In the genomic region with DNA sequence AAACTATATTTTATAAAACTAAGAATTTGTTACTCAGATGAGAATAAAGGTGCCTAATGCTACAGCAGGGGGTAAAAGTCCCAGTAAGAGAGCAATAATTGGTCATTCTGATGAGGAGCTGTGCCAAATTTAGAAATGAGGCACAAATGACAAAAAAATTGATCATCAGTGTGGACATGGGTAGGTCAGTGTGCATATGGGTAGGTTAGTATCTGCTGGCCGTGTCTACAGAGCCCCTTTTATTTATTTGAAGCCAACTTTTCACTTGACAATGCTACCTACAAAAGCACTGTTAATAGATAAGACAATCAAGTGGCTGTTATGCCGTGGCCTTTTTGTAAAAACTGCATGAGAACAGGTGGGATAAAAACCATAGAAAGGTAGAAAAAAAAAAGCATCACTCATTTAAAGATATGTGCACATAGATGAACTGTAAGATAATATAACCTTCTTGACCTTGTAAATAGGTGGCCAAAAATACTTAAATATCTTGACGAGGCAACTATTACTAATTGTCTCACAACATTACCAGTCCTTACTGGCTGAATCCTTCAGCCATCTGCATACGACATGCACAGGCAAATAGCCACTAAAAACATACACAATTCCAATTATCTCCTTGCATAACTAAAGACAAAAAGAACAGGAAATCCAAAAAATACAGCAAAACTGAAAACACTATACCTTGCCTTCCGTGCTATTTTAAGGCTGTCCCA, we compare ENCODE assay signal across 9 cellular contexts.
A peak's percentile ranks its signal among the peaks of the same experiment; 100 is the strongest.
DNase-seq lines count a peak whose midpoint lies in the region; ATAC-seq and TF ChIP-seq lines count a peak whose summit lies in the region.
"Had no signal": no experiment of that assay in that cellular context is flagged by ENCODE, and none has a peak within 500 bp of the region (broad histone marks: within the 10 kb centered on the region; RNA-seq: fewer than 3 reads in every experiment).

No MANE protein-coding gene starts in this region.

- no peaks in the 10 kb centered on the region for H3K9me2 ChIP-seq in SU-DHL-6 (replicated peaks; ENCODE audit: insufficient read depth, low read length)

- no peaks in the 10 kb centered on the region for H3K79me2 ChIP-seq in SU-DHL-6 (ENCODE audit: insufficient read depth, low read length)

- H2AFZ ChIP-seq in SU-DHL-6 (ENCODE audit: low read depth, low read length, severe bottlenecking), result no peak overlapping the region

- H3K36me3 ChIP-seq in SU-DHL-6 (ENCODE audit: low read length) (no peaks in the 10 kb centered on the region), skeletal muscle tissue (ENCODE audit: control insufficient read depth in 3 of 3, insufficient read depth in 3 of 3, low read length in 3 of 3) (peaks cover 0 to 3% (median 0%) of the 10 kb centered on the region in 3 donors)
- H3K36me3 ChIP-seq: adrenal gland had no signal

- H3K4me2 ChIP-seq in SU-DHL-6 (ENCODE audit: low read depth, low read length, poor library complexity, severe bottlenecking), result peak overlapping the region; percentile 65

- H3K27ac ChIP-seq in SU-DHL-6 (ENCODE audit: low read depth, low read length) (no peak overlapping the region), skeletal muscle tissue (ENCODE audit: low read depth, low read length) (peak overlapping the region; percentile 88)

- H3K4me1 ChIP-seq in skeletal muscle tissue (ENCODE audit: control insufficient read depth in 3 of 3, insufficient read depth in 3 of 3, low read length in 3 of 3), result peaks cover 15 to 40% (median 37%) of the 10 kb centered on the region in 3 donors

- H3K9me3 ChIP-seq in SU-DHL-6 (ENCODE audit: insufficient read depth, low read length) (no peaks in the 10 kb centered on the region), skeletal muscle tissue (ENCODE audit: control insufficient read depth in 3 of 3, low read length in 3 of 3) (no peaks in the 10 kb centered on the region)
- H3K9me3 ChIP-seq: adrenal gland had no signal

- H3K27me3 ChIP-seq in SU-DHL-6 (ENCODE audit: low read length) (no peaks in the 10 kb centered on the region), skeletal muscle tissue (ENCODE audit: control insufficient read depth in 3 of 3, insufficient read depth in 3 of 3, low read length in 3 of 3) (no peaks in the 10 kb centered on the region)
- H3K27me3 ChIP-seq: adrenal gland had no signal

- ATAC-seq in GM18867 (IDR thresholded peaks at IDR 0.05; ENCODE audit: unreplicated experiment), result no peak
- ATAC-seq in activated CD4-positive, CD25-positive, alpha-beta regulatory T cell treated with anti-CD3 and anti-CD28 coated beads, Interleukin-2, amount 50 U/mL, for 24 hours, result no peak

- peak; percentile 17 for DNase-seq in DMS53 (lab: John Stamatoyannopoulos, UW)
- no peak for DNase-seq in DMS53 treated with DMSO at 0.1 percent for 48 hours (lab: John Stamatoyannopoulos, UW; ENCODE audit: unreplicated experiment)
- DNase-seq in fibroblast of pulmonary artery (ENCODE audit: low read depth), result no peak
- DNase-seq in NCI-H748 treated with DMSO at 0.1 percent for 48 hours (lab: John Stamatoyannopoulos, UW), result no peak
- DNase-seq: adrenal gland had no signal

- no peak for TF ChIP-seq CTCF in SU-DHL-6 (IDR thresholded peaks at IDR 0.05; ENCODE audit: insufficient read depth, low read length, poor library complexity, severe bottlenecking)
- no peak for TF ChIP-seq CTCF in fibroblast of pulmonary artery (IDR thresholded peaks at IDR 0.05; ENCODE audit: low read length, missing control alignments)

- no peak overlapping the region for H3K4me3 ChIP-seq in SU-DHL-6 (ENCODE audit: insufficient read depth, low read length, poor library complexity, severe bottlenecking)
- peak overlapping the region; percentile 61 for H3K4me3 ChIP-seq in fibroblast of pulmonary artery (replicated peaks; ENCODE audit: low read depth, low read length)
- H3K4me3 ChIP-seq in skeletal muscle tissue (ENCODE audit: low read length in 3 of 3), result peak overlapping the region; percentile 78 to 84 (median 84)

- no peak overlapping the region for H3K9ac ChIP-seq in SU-DHL-6 (ENCODE audit: low read length)
- H3K9ac ChIP-seq in skeletal muscle tissue (ENCODE audit: low read depth in 1 of 3, low read length in 3 of 3), result peak overlapping the region; percentile 44 to 89 (median 88)

- H3F3A ChIP-seq in SU-DHL-6 (ENCODE audit: insufficient read depth), result 0 out of 2 replicates have a peak, but pooled peaks cover 4% of the 10 kb centered on the region

- no peaks in the 10 kb centered on the region for H4K20me1 ChIP-seq in SU-DHL-6 (ENCODE audit: low read depth, low read length)
